1 cellular context compared by ENCODE assay signal in genomic region chr12:85836716-85837100, GRCh38.
TF ChIP-seq lines count a peak whose summit lies in the region.

No MANE protein-coding gene starts in this region.

TF ChIP-seq in HepG2, 621 proteins besides CTCF, POLR2A, EP300 and RAD21:
- TF ChIP-seq ZNF232 (CRISPR knock-in tag; IDR thresholded peaks at IDR 0.05; ENCODE audit: borderline replicate concordance) (no peak), ZNF180 (CRISPR knock-in tag; IDR thresholded peaks at IDR 0.05; ENCODE audit: borderline replicate concordance, low read depth) (no peak), RAD51 (IDR thresholded peaks at IDR 0.05; ENCODE audit: borderline replicate concordance) (no peak), NCOA2 (CRISPR knock-in tag; IDR thresholded peaks at IDR 0.05) (no peak), NFIB (CRISPR knock-in tag; IDR thresholded peaks at IDR 0.05; ENCODE audit: borderline replicate concordance) (no peak), RXRB (CRISPR knock-in tag; IDR thresholded peaks at IDR 0.05; ENCODE audit: borderline replicate concordance) (no peak), ZNF816 (CRISPR knock-in tag; IDR thresholded peaks at IDR 0.05; ENCODE audit: borderline replicate concordance) (no peak), SETDB1 (CRISPR knock-in tag; IDR thresholded peaks at IDR 0.05; ENCODE audit: borderline replicate concordance) (no peak), ZFP37 (CRISPR knock-in tag; IDR thresholded peaks at IDR 0.05; ENCODE audit: borderline replicate concordance) (no peak), MZF1 (CRISPR knock-in tag; IDR thresholded peaks at IDR 0.05; ENCODE audit: borderline replicate concordance) (no peak), ARID3A (IDR thresholded peaks at IDR 0.05; ENCODE audit: low read depth, low read length) (no peak), SRSF4 (IDR thresholded peaks at IDR 0.05; ENCODE audit: low read depth, low read length, poor library complexity, severe bottlenecking) (no peak), ZC3H13 (CRISPR knock-in tag; IDR thresholded peaks at IDR 0.05) (no peak), ZNF276 (CRISPR knock-in tag; IDR thresholded peaks at IDR 0.05; ENCODE audit: low read depth) (no peak), RARA (CRISPR knock-in tag; IDR thresholded peaks at IDR 0.05) (no peak)
